In genomic region chr14:28661171-28661772, GRCh38 we compare ENCODE assay signal across 16 cellular contexts.
A peak's percentile ranks its signal among the peaks of the same experiment; 100 is the strongest.
DNase-seq lines count a peak whose midpoint lies in the region; ATAC-seq and TF ChIP-seq lines count a peak whose summit lies in the region.
"Had no signal": no experiment of that assay in that cellular context is flagged by ENCODE, and none has a peak within 500 bp of the region (broad histone marks: within the 10 kb centered on the region; RNA-seq: fewer than 3 reads in every experiment).

No MANE protein-coding gene starts in this region.

- TF ChIP-seq CTCF in PC-3 (conservative IDR thresholded peaks at IDR 0.05; ENCODE audit: low read depth, low read length) (no peak), MM.1S (IDR thresholded peaks at IDR 0.05; ENCODE audit: low read length) (no peak), dorsolateral prefrontal cortex (IDR thresholded peaks at IDR 0.05 in 54 of 56, conservative IDR thresholded peaks at IDR 0.05 in 2 of 56; ENCODE audit: low read depth in 1 of 56, partially characterized antibody in 56 of 56) (no peak)

- H3F3A ChIP-seq in PC-3 (ENCODE audit: low read length, unreplicated experiment) (no peaks in the 10 kb centered on the region), MM.1S (ENCODE audit: insufficient read depth, low read length) (no peaks in the 10 kb centered on the region)

- CTCF ChIA-PET in PC-3 (lab: Charles Lee), result no interaction called here

- no peaks in the 10 kb centered on the region for H3K27me3 ChIP-seq in PC-3 (ENCODE audit: low read length)
- no peaks in the 10 kb centered on the region for H3K27me3 ChIP-seq in MM.1S (replicated peaks; ENCODE audit: insufficient read depth, low read length)
- H3K27me3 ChIP-seq in dorsolateral prefrontal cortex, result no peaks in the 10 kb centered on the region
- H3K27me3 ChIP-seq: neutrophil, stomach had no signal

- H3K36me3 ChIP-seq in ES-I3 (ENCODE audit: insufficient read depth, low read length) (no peaks in the 10 kb centered on the region), PC-3 (ENCODE audit: low read depth, low read length) (no peaks in the 10 kb centered on the region), MM.1S (replicated peaks; ENCODE audit: insufficient read depth, low read length) (no peaks in the 10 kb centered on the region)
- H3K36me3 ChIP-seq: neutrophil, stomach had no signal

- no peaks in the 10 kb centered on the region for H3K9me3 ChIP-seq in ES-I3 (ENCODE audit: control insufficient read depth, insufficient read depth, low read length)
- no peaks in the 10 kb centered on the region for H3K9me3 ChIP-seq in PC-3 (ENCODE audit: low read length)
- H3K9me3 ChIP-seq in MM.1S (replicated peaks; ENCODE audit: insufficient read depth, low read length), result no peaks in the 10 kb centered on the region
- H3K9me3 ChIP-seq: neutrophil, stomach had no signal

- peak overlapping the region; percentile 59 for H2AFZ ChIP-seq in PC-3 (ENCODE audit: low read length)
- H2AFZ ChIP-seq in MM.1S (ENCODE audit: low read length), result no peak overlapping the region

- ATAC-seq in PC-3, result peak; percentile 96
- ATAC-seq in GM18520 (IDR thresholded peaks at IDR 0.05; ENCODE audit: unreplicated experiment), result no peak
- ATAC-seq: GM12878 had no signal

- H4K20me1 ChIP-seq in PC-3 (ENCODE audit: low read length), result no peaks in the 10 kb centered on the region
- no peaks in the 10 kb centered on the region for H4K20me1 ChIP-seq in MM.1S (ENCODE audit: insufficient read depth, low read length)

- peak; percentile 90 for DNase-seq in PC-3
- no peak for DNase-seq in epithelial cell of prostate (ENCODE audit: low read depth, low spot score)
- DNase-seq in myocyte (ENCODE audit: low read depth), result peak; percentile 79
- DNase-seq in MM.1S, result no peak
- no peak for DNase-seq in dorsolateral prefrontal cortex
- DNase-seq in globus pallidus (ENCODE audit: low spot score), result no peak
- DNase-seq: activated CD4-positive, alpha-beta T cell treated with anti-CD3 and anti-CD28 coated beads for 4 hours; activated gamma-delta T cell; NCI-H446; stimulated activated CD4-positive, alpha-beta T cell treated with anti-CD3 and anti-CD28 coated beads, Interleukin-2, amount 100 ng/mL, for 24 hours; stomach had no signal

- H3K9ac ChIP-seq in ES-I3 (ENCODE audit: low read depth, low read length) (peak overlapping the region; percentile 40), PC-3 (ENCODE audit: low read length) (no peak overlapping the region; the same call in 1 of the 2 replicates), MM.1S (ENCODE audit: low read length) (no peak overlapping the region)

- H3K4me2 ChIP-seq in PC-3 (ENCODE audit: low read length) (peak overlapping the region; percentile 70), MM.1S (ENCODE audit: low read depth, low read length) (no peak overlapping the region)

- H3K4me3 ChIP-seq in PC-3 (ENCODE audit: low read length) (peak overlapping the region; percentile 26; the same call in 1 of the 2 replicates), MM.1S (ENCODE audit: low read length) (no peak overlapping the region), dorsolateral prefrontal cortex (no peak overlapping the region)
- H3K4me3 ChIP-seq: GM12878, stomach had no signal

- H3K9me2 ChIP-seq in PC-3 (replicated peaks; ENCODE audit: low read length), result no peaks in the 10 kb centered on the region
- H3K9me2 ChIP-seq in MM.1S (replicated peaks; ENCODE audit: insufficient read depth, low read length), result no peaks in the 10 kb centered on the region

- BruUV-seq in PC-3 (replicated peaks; lab: Mats Ljungman, UMichigan), result no TSS peak

- H3K4me1 ChIP-seq in ES-I3 (ENCODE audit: insufficient read depth, low read length) (peaks cover 15% of the 10 kb centered on the region), PC-3 (ENCODE audit: insufficient read depth, low read length) (peaks cover 31% of the 10 kb centered on the region), MM.1S (ENCODE audit: low read length) (no peaks in the 10 kb centered on the region)
- H3K4me1 ChIP-seq: stomach had no signal

- H3K27ac ChIP-seq in PC-3 (ENCODE audit: low read length), result peak overlapping the region; percentile 60
- H3K27ac ChIP-seq in epithelial cell of prostate, result peak overlapping the region; percentile 60
- H3K27ac ChIP-seq in MM.1S (ENCODE audit: low read length), result no peak overlapping the region
- H3K27ac ChIP-seq in dorsolateral prefrontal cortex, result no peak overlapping the region
- H3K27ac ChIP-seq: C4-2B, neutrophil, stomach had no signal

- intact Hi-C loops in PC-3 (cut with micrococcal nuclease), result no loop called here
- intact Hi-C loops in dorsolateral prefrontal cortex (cut with DNase I), result no loop called here

- POLR2A ChIA-PET in PC-3 (lab: Charles Lee; ENCODE audit: unreplicated experiment), result no interaction called here

- no peaks in the 10 kb centered on the region for H3K79me2 ChIP-seq in PC-3 (ENCODE audit: low read length)
- no peaks in the 10 kb centered on the region for H3K79me2 ChIP-seq in MM.1S (ENCODE audit: low read length)

Comparison
In these comparisons a context has a peak if more than half of its experiments do, and no peak if none do; other contexts are left out.
1. DNase-seq: peak in PC-3 (single experiment) and myocyte (single experiment); none in epithelial cell of prostate (single experiment), MM.1S (single experiment), dorsolateral prefrontal cortex (0 of 10) and globus pallidus (single experiment).
2. H3K27ac ChIP-seq: peak in PC-3 (single experiment) and epithelial cell of prostate (single experiment); none in MM.1S (single experiment) and dorsolateral prefrontal cortex (0 of 59).